Comparison of ENCODE assay signal across 9 cellular contexts in the genomic region with DNA sequence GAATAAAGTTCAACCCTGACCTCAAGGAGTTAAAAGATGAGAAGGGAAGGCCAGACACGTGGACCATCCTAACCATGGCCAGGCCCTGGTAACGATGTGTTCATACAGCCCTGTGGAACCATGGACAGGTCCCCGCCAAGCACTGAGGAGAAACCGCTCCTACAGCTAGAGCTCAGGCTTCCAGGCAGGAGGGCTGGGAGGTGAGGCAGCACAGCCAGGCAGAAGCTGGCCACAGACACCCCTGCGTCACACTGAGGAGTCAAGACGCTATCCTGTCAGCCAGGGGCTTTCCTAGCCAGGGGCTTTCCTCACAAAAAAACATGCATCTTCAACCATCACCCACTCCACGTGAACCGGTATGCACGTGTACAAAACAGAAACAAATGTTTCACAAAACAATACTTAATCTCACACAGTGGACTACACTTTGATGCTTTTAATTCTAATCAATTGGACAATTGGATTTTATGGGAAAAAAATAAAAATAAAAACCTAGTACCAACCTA.
A peak's percentile ranks its signal among the peaks of the same experiment; 100 is the strongest.
DNase-seq lines count a peak whose midpoint lies in the region; ATAC-seq and TF ChIP-seq lines count a peak whose summit lies in the region.
"Had no signal": no experiment of that assay in that cellular context is flagged by ENCODE, and none has a peak within 500 bp of the region (broad histone marks: within the 10 kb centered on the region; RNA-seq: fewer than 3 reads in every experiment).

No MANE protein-coding gene starts in this region.

- H3K9me3 ChIP-seq in heart left ventricle, result no peaks in the 10 kb centered on the region

- ATAC-seq in heart left ventricle (no peak), Right ventricle myocardium inferior (no peak), memory B cell (ENCODE audit: low read depth) (peak; percentile 33), GM21786 (IDR thresholded peaks at IDR 0.05; ENCODE audit: unreplicated experiment) (no peak), GM21360 (IDR thresholded peaks at IDR 0.05; ENCODE audit: unreplicated experiment) (no peak)

- no peaks in the 10 kb centered on the region for H3K27me3 Mint-ChIP-seq in memory B cell
- H3K27me3 Mint-ChIP-seq in type B pancreatic cell, result no peaks in the 10 kb centered on the region

- H3K4me3 Mint-ChIP-seq in memory B cell, result no peak overlapping the region
- no peak overlapping the region for H3K4me3 Mint-ChIP-seq in type B pancreatic cell

- TF ChIP-seq CTCF in heart left ventricle (IDR thresholded peaks at IDR 0.05) (no peak), type B pancreatic cell (conservative IDR thresholded peaks at IDR 0.05) (no peak)

- H3K27ac Mint-ChIP-seq in memory B cell (no peak overlapping the region), type B pancreatic cell (peak overlapping the region; percentile 26)

- H3K9me3 Mint-ChIP-seq in memory B cell (no peaks in the 10 kb centered on the region), type B pancreatic cell (no peaks in the 10 kb centered on the region)

- H3K36me3 Mint-ChIP-seq in memory B cell, result peaks cover 30% of the 10 kb centered on the region
- H3K36me3 Mint-ChIP-seq in type B pancreatic cell, result peaks cover 16% of the 10 kb centered on the region

- H3K36me3 ChIP-seq in heart left ventricle, result peaks cover 0 to 95% (median 60%) of the 10 kb centered on the region in 9 donors

- no peak for TF ChIP-seq RAD21 in Ishikawa (IDR thresholded peaks at IDR 0.05; ENCODE audit: low read depth)

- 46 to 64% (median 56%) methylated on average over 9 of the region's 9 CpGs for WGBS in heart left ventricle, 4 donors

- TF ChIP-seq POLR2A in heart left ventricle (IDR thresholded peaks at IDR 0.05), result no peak

- H3K27ac ChIP-seq in heart left ventricle, result peak overlapping the region in 8 of 12 donors; percentile 37 to 63 (median 50)

- no peak for TF ChIP-seq EP300 in Ishikawa (IDR thresholded peaks at IDR 0.05; ENCODE audit: borderline replicate concordance)

- intact Hi-C loops in heart left ventricle (cut with DNase I) (loop anchor here in 4 of 10 donors (5.0 to 10.0 kb wide), 3 partner anchors 37 to 103 kb away; no protein-coding TSS in a partner anchor), Right ventricle myocardium inferior (cut with DNase I) (loop anchor here (5.0 kb wide), 1 partner anchor 37 kb away; no protein-coding TSS in a partner anchor)

- H3K27me3 ChIP-seq in heart left ventricle, result no peaks in the 10 kb centered on the region

- no peak overlapping the region for H3K4me3 ChIP-seq in heart left ventricle
- H3K4me3 ChIP-seq: K562 had no signal

- DNase-seq in heart left ventricle, result peak in 1 of 5 donors; percentile 31
- DNase-seq in Right ventricle myocardium inferior (ENCODE audit: missing footprints), result no peak
- no peak for DNase-seq in memory B cell (ENCODE audit: low spot score in 2 of 2)
- no peak for DNase-seq in type B pancreatic cell (ENCODE audit: extremely low spot score, unreplicated experiment)
- DNase-seq in RKO (ENCODE audit: low spot score), result no peak

- H3K4me1 Mint-ChIP-seq in memory B cell (no peaks in the 10 kb centered on the region), type B pancreatic cell (ENCODE audit: unreplicated experiment) (peaks cover 26% of the 10 kb centered on the region)

- H3K4me1 ChIP-seq in heart left ventricle, result peaks cover 5 to 56% (median 46%) of the 10 kb centered on the region in 12 donors

TF ChIP-seq in Ishikawa, 13 proteins besides CTCF, POLR2A, EP300 and RAD21:
- TF ChIP-seq YY1 (IDR thresholded peaks at IDR 0.05; ENCODE audit: low read depth), result no peak
- TF ChIP-seq, protein P1, sequence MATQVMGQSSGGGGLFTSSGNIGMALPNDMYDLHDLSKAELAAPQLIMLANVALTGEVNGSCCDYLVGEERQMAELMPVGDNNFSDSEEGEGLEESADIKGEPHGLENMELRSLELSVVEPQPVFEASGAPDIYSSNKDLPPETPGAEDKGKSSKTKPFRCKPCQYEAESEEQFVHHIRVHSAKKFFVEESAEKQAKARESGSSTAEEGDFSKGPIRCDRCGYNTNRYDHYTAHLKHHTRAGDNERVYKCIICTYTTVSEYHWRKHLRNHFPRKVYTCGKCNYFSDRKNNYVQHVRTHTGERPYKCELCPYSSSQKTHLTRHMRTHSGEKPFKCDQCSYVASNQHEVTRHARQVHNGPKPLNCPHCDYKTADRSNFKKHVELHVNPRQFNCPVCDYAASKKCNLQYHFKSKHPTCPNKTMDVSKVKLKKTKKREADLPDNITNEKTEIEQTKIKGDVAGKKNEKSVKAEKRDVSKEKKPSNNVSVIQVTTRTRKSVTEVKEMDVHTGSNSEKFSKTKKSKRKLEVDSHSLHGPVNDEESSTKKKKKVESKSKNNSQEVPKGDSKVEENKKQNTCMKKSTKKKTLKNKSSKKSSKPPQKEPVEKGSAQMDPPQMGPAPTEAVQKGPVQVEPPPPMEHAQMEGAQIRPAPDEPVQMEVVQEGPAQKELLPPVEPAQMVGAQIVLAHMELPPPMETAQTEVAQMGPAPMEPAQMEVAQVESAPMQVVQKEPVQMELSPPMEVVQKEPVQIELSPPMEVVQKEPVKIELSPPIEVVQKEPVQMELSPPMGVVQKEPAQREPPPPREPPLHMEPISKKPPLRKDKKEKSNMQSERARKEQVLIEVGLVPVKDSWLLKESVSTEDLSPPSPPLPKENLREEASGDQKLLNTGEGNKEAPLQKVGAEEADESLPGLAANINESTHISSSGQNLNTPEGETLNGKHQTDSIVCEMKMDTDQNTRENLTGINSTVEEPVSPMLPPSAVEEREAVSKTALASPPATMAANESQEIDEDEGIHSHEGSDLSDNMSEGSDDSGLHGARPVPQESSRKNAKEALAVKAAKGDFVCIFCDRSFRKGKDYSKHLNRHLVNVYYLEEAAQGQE (IDR thresholded peaks at IDR 0.05; ENCODE audit: low read depth), result peak; percentile 67
